In the genomic region with DNA sequence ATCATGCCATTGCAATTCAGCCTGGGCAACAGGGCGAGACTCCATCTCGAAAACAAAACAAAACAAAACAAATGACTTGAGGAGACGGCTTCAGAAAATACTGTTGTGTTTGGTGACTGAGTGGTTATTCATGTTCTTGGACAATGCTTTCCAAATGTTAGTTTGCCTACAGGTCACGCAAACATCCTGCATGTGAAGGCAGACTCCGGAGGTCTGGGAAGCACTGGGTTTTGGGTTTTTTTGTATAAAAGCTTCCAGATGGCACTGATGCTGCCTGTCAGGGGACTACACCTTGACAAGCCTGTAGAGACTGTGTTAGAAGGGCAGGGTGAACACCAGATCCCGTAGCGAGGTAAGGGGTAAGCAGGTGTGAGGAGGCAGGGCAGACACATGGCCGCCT, we compare ENCODE assay signal across 20 cellular contexts.
DNase-seq lines count a peak whose midpoint lies in the region; ATAC-seq, FAIRE-seq and TF ChIP-seq lines count a peak whose summit lies in the region.
"Had no signal": no experiment of that assay in that cellular context is flagged by ENCODE, and none has a peak within 500 bp of the region (broad histone marks: within the 10 kb centered on the region; RNA-seq: fewer than 3 reads in every experiment).

No MANE protein-coding gene starts in this region.

- H2AK5ac ChIP-seq in IMR-90 (ENCODE audit: low read depth, low read length) = peak overlapping the region; percentile 87; the same call in 1 of the 2 replicates

- no peaks in the 10 kb centered on the region for H4K20me1 ChIP-seq in IMR-90 (ENCODE audit: insufficient read depth, low read length)
- H4K20me1 ChIP-seq in endothelial cell of umbilical vein (replicated peaks; ENCODE audit: control insufficient read depth, extremely low read depth, insufficient read depth, low read length) = no peaks in the 10 kb centered on the region
- H4K20me1 ChIP-seq: BLaER1 had no signal

- dilution Hi-C loops in IMR-90 (cut with HindIII; ENCODE audit: low sequenced_read_pairs, unreplicated experiment) = no loop called here
- dilution Hi-C loops in endothelial cell of umbilical vein (cut with MboI; ENCODE audit: extremely low pct_ligation_motif_present, low sequenced_read_pairs) = no loop called here

- no peak for TF ChIP-seq RAD21 in IMR-90 (IDR thresholded peaks at IDR 0.05; ENCODE audit: low read length)

- H3K27ac Mint-ChIP-seq in nephron progenitor cell (peak overlapping the region; percentile 64), glutamatergic neuron (ENCODE audit: unreplicated experiment) (no peak overlapping the region)
- H3K27ac Mint-ChIP-seq: activated B cell treated with CpG ODN at 0.5 μM for 24 hours; activated naive CD8-positive, alpha-beta T cell treated with anti-CD3 and anti-CD28 coated beads, Interleukin-2, amount 50 U/mL, for 24 hours; memory B cell had no signal

- H2BK15ac ChIP-seq in IMR-90 (ENCODE audit: low read depth, low read length) = peak overlapping the region; percentile 52; the same call in 2 of the 3 replicates

- peak overlapping the region; percentile 38; the same call in 1 of the 2 replicates for H3K23ac ChIP-seq in IMR-90 (ENCODE audit: low read depth, low read length)

- TF ChIP-seq CTCF in AG04450 (IDR thresholded peaks at IDR 0.05; ENCODE audit: low read depth, low read length) = no peak
- no peak for TF ChIP-seq CTCF in IMR-90 (conservative IDR thresholded peaks at IDR 0.05; ENCODE audit: low read depth, low read length)
- TF ChIP-seq CTCF in endothelial cell of umbilical vein (IDR thresholded peaks at IDR 0.05; ENCODE audit: extremely low read depth in 1 of 2, insufficient read depth in 1 of 2, low read depth in 1 of 2, low read length in 2 of 2) = no peak
- no peak for TF ChIP-seq CTCF in nephron progenitor cell (IDR thresholded peaks at IDR 0.05)
- no peak for TF ChIP-seq CTCF in glutamatergic neuron (IDR thresholded peaks at IDR 0.05; ENCODE audit: partially characterized antibody, unreplicated experiment)

- H3K4me3 Mint-ChIP-seq in nephron progenitor cell (no peak overlapping the region), glutamatergic neuron (ENCODE audit: unreplicated experiment) (no peak overlapping the region)
- H3K4me3 Mint-ChIP-seq: activated B cell treated with CpG ODN at 0.5 μM for 24 hours; activated naive CD8-positive, alpha-beta T cell treated with anti-CD3 and anti-CD28 coated beads, Interleukin-2, amount 50 U/mL, for 24 hours; memory B cell had no signal

- H3K9me1 ChIP-seq in IMR-90 (ENCODE audit: insufficient read depth, low read length) = peaks cover 3% of the 10 kb centered on the region; the same call in 1 of the 2 replicates
- no peaks in the 10 kb centered on the region for H3K9me1 ChIP-seq in endothelial cell of umbilical vein (replicated peaks; ENCODE audit: control insufficient read depth, extremely low read depth, insufficient read depth, low read length)

- FAIRE-seq in endothelial cell of umbilical vein (lab: Jason Lieb, UNC) = no peak
- FAIRE-seq: GM12892 had no signal

- peak overlapping the region; percentile 88 for H4K91ac ChIP-seq in IMR-90 (ENCODE audit: insufficient read depth, low read depth, low read length)

- peak overlapping the region; percentile 65 for H3K27ac ChIP-seq in AG04450 (ENCODE audit: low read depth, low read length)
- H3K27ac ChIP-seq in IMR-90 (ENCODE audit: insufficient read depth, low read length) = peak overlapping the region; percentile 36; the same call in 1 of the 2 replicates
- H3K27ac ChIP-seq in endothelial cell of umbilical vein (ENCODE audit: insufficient read depth, low read depth, low read length) = peak overlapping the region; percentile 57
- H3K27ac ChIP-seq: BLaER1, upper lobe of right lung had no signal

- H3K18ac ChIP-seq in IMR-90 (ENCODE audit: low read depth, low read length) = peak overlapping the region; percentile 77

- H3K9me3 ChIP-seq in AG04450 (ENCODE audit: control insufficient read depth, insufficient read depth, low read length) (peaks cover 21% of the 10 kb centered on the region; the same call in 1 of the 2 replicates), IMR-90 (ENCODE audit: control insufficient read depth, insufficient read depth, low read length) (no peaks in the 10 kb centered on the region), endothelial cell of umbilical vein (replicated peaks; ENCODE audit: control insufficient read depth, insufficient read depth, low read length) (no peaks in the 10 kb centered on the region)
- H3K9me3 ChIP-seq: BLaER1, upper lobe of right lung had no signal

- H3K27me3 Mint-ChIP-seq in nephron progenitor cell (ENCODE audit: low read depth, poor library complexity) (peaks cover 7% of the 10 kb centered on the region), glutamatergic neuron (ENCODE audit: unreplicated experiment) (peaks cover 10% of the 10 kb centered on the region)
- H3K27me3 Mint-ChIP-seq: activated B cell treated with CpG ODN at 0.5 μM for 24 hours; activated naive CD8-positive, alpha-beta T cell treated with anti-CD3 and anti-CD28 coated beads, Interleukin-2, amount 50 U/mL, for 24 hours had no signal

- H3K27me3 ChIP-seq in AG04450 (ENCODE audit: control insufficient read depth, insufficient read depth, low read length) (no peaks in the 10 kb centered on the region), IMR-90 (ENCODE audit: control insufficient read depth, insufficient read depth, low read length) (no peaks in the 10 kb centered on the region), endothelial cell of umbilical vein (ENCODE audit: control insufficient read depth in 2 of 2, insufficient read depth in 2 of 2, low read length in 2 of 2) (no peaks in the 10 kb centered on the region)
- H3K27me3 ChIP-seq: BLaER1, upper lobe of right lung had no signal

- no peak overlapping the region for H3K56ac ChIP-seq in IMR-90 (ENCODE audit: extremely low read depth, insufficient read depth, low read length)

- no peak for ATAC-seq in IMR-90 (ENCODE audit: low read depth)
- no peak for ATAC-seq in HG03460 (IDR thresholded peaks at IDR 0.05; ENCODE audit: unreplicated experiment)
- ATAC-seq: activated naive CD8-positive, alpha-beta T cell treated with anti-CD3 and anti-CD28 coated beads, Interleukin-2, amount 50 U/mL, for 24 hours; upper lobe of right lung had no signal

- H3K4me1 ChIP-seq in IMR-90 (ENCODE audit: control insufficient read depth, insufficient read depth, low read length) (peaks cover 16% of the 10 kb centered on the region), endothelial cell of umbilical vein (ENCODE audit: control insufficient read depth, extremely low read depth, insufficient read depth, low read length) (no peaks in the 10 kb centered on the region)
- H3K4me1 ChIP-seq: BLaER1, upper lobe of right lung had no signal

- no peaks in the 10 kb centered on the region for H3K36me3 ChIP-seq in IMR-90 (ENCODE audit: control insufficient read depth, insufficient read depth, low read length)
- H3K36me3 ChIP-seq in endothelial cell of umbilical vein (ENCODE audit: control insufficient read depth in 2 of 2, extremely low read depth in 1 of 2, insufficient read depth in 2 of 2, low read length in 2 of 2) = no peaks in the 10 kb centered on the region
- H3K36me3 ChIP-seq: BLaER1, upper lobe of right lung had no signal

- CTCF ChIA-PET in AG04450 (lab: Charles Lee) (no interaction called here), IMR-90 (lab: Yijun Ruan, JAX) (no interaction called here), endothelial cell of umbilical vein (lab: Charles Lee) (no interaction called here)

- peak overlapping the region; percentile 87 for H2BK120ac ChIP-seq in IMR-90 (ENCODE audit: low read depth, low read length)

- in situ Hi-C loops in IMR-90 (cut with MboI; ENCODE audit: low sequenced_read_pairs) = no loop called here

- H3K14ac ChIP-seq in IMR-90 (replicated peaks; ENCODE audit: low read depth, low read length) = 0 out of 2 replicates have a peak overlapping the region, but pooled peaks have one; percentile 81

- POLR2A ChIA-PET in AG04450 (lab: Yijun Ruan, JAX) (no interaction called here), IMR-90 (lab: Charles Lee; ENCODE audit: unreplicated experiment) (no interaction called here), endothelial cell of umbilical vein (lab: Charles Lee) (no interaction called here)

- H4K8ac ChIP-seq in IMR-90 (ENCODE audit: low read depth in 2 of 2, low read length in 2 of 2) = peak overlapping the region; percentile 82 to 89; a peak in 3 of 4 replicates

- no peaks in the 10 kb centered on the region for H3K36me3 Mint-ChIP-seq in nephron progenitor cell (ENCODE audit: low read depth)
- H3K36me3 Mint-ChIP-seq in glutamatergic neuron (ENCODE audit: unreplicated experiment) = peaks cover 3% of the 10 kb centered on the region
- H3K36me3 Mint-ChIP-seq: memory B cell had no signal

- H3K79me2 ChIP-seq in endothelial cell of umbilical vein (ENCODE audit: control insufficient read depth, insufficient read depth, low read length) = no peaks in the 10 kb centered on the region

- peak overlapping the region; percentile 80; the same call in 1 of the 2 replicates for H4K5ac ChIP-seq in IMR-90 (ENCODE audit: low read depth, low read length)

- H3K4me1 Mint-ChIP-seq in nephron progenitor cell (peaks cover 25% of the 10 kb centered on the region), glutamatergic neuron (ENCODE audit: low read depth, unreplicated experiment) (peaks cover 5% of the 10 kb centered on the region)
- H3K4me1 Mint-ChIP-seq: activated B cell treated with CpG ODN at 0.5 μM for 24 hours; activated naive CD8-positive, alpha-beta T cell treated with anti-CD3 and anti-CD28 coated beads, Interleukin-2, amount 50 U/mL, for 24 hours; memory B cell had no signal

- peak overlapping the region; percentile 15 for H2AFZ ChIP-seq in IMR-90 (replicated peaks; ENCODE audit: low read length, poor library complexity)
- H2AFZ ChIP-seq in endothelial cell of umbilical vein (ENCODE audit: low read depth, low read length) = no peak overlapping the region

- H3K4me3 ChIP-seq in AG04450 (ENCODE audit: low read depth, low read length) (no peak overlapping the region), IMR-90 (ENCODE audit: insufficient read depth, low read depth, low read length) (no peak overlapping the region), endothelial cell of umbilical vein (replicated peaks in 1 of 3; ENCODE audit: insufficient read depth in 1 of 3, low read depth in 1 of 3, low read length in 3 of 3) (no peak overlapping the region)
- H3K4me3 ChIP-seq: BLaER1, upper lobe of right lung had no signal

- H3K9ac ChIP-seq in IMR-90 (ENCODE audit: low read depth, low read length) (no peak overlapping the region), endothelial cell of umbilical vein (replicated peaks; ENCODE audit: extremely low read depth, insufficient read depth, low read length) (no peak overlapping the region)
- H3K9ac ChIP-seq: BLaER1 had no signal

- H3K4me2 ChIP-seq in IMR-90 (ENCODE audit: low read depth, low read length) (no peak overlapping the region), endothelial cell of umbilical vein (ENCODE audit: insufficient read depth, low read length) (no peak overlapping the region)
- H3K4me2 ChIP-seq: BLaER1 had no signal

- BruUV-seq in IMR-90 (replicated peaks; lab: Mats Ljungman, UMichigan) (no TSS peak), endothelial cell of umbilical vein (replicated peaks; lab: Mats Ljungman, UMichigan) (no TSS peak)

- peak overlapping the region; percentile 92 for H2BK20ac ChIP-seq in IMR-90 (ENCODE audit: low read depth, low read length)

- peak overlapping the region; percentile 74 for H2BK5ac ChIP-seq in IMR-90 (ENCODE audit: low read depth, low read length, poor library complexity, severe bottlenecking)

- DNase-seq in AG04450 (ENCODE audit: low read depth, low spot score) = no peak
- DNase-seq in IMR-90 = peak; percentile 22
- no peak for DNase-seq in endothelial cell of umbilical vein (ENCODE audit: low read depth, low spot score)
- DNase-seq in nephron progenitor cell = no peak
- no peak for DNase-seq in NCI-H146 (lab: John Stamatoyannopoulos, UW)
- no peak for DNase-seq in glutamatergic neuron
- DNase-seq in DMS53 treated with DMSO at 0.1 percent for 48 hours (lab: John Stamatoyannopoulos, UW; ENCODE audit: unreplicated experiment) = no peak
- DNase-seq: activated B cell treated with CpG ODN at 0.5 μM for 24 hours; activated naive CD8-positive, alpha-beta T cell treated with anti-CD3 and anti-CD28 coated beads, Interleukin-2, amount 50 U/mL, for 24 hours; activated T-cell treated with anti-CD3 and anti-CD28 coated beads for 4 hours; DMS79 treated with DMSO at 0.1 percent for 48 hours; hippocampal formation; NCI-H2107; NK-92 treated with Interleukin-12 subunit alpha and Interleukin-12 subunit beta, amount 100 ng/mL, for 24 hours; nucleus accumbens; upper lobe of right lung had no signal

- TF ChIP-seq POLR2A in IMR-90 (IDR thresholded peaks at IDR 0.05; ENCODE audit: low read depth, low read length) = no peak
- no peak for TF ChIP-seq POLR2A in endothelial cell of umbilical vein (IDR thresholded peaks at IDR 0.05; ENCODE audit: low read depth, low read length)

- intact Hi-C loops in IMR-90 (cut with micrococcal nuclease) (no loop called here), endothelial cell of umbilical vein (cut with micrococcal nuclease) (no loop called here)

- WGBS in IMR-90 (ENCODE audit: extremely low coverage in 2 of 2, insufficient read length in 1 of 2), 2 experiments = 92% methylated on average over 3 of the region's 8 CpGs; no CpG with 5 or more reads in 1 of the 2 experiments

- H3K9me3 Mint-ChIP-seq in nephron progenitor cell (no peaks in the 10 kb centered on the region), glutamatergic neuron (ENCODE audit: unreplicated experiment) (peaks cover 3% of the 10 kb centered on the region)
- H3K9me3 Mint-ChIP-seq: activated B cell treated with CpG ODN at 0.5 μM for 24 hours; activated naive CD8-positive, alpha-beta T cell treated with anti-CD3 and anti-CD28 coated beads, Interleukin-2, amount 50 U/mL, for 24 hours; memory B cell had no signal

- H3K79me1 ChIP-seq in IMR-90 (ENCODE audit: low read depth in 1 of 2, low read length in 2 of 2) = peaks cover 10 to 36% of the 10 kb centered on the region in 2 experiments; a peak in 3 of 4 replicates

- no peak overlapping the region for H2AK9ac ChIP-seq in IMR-90 (replicated peaks; ENCODE audit: low read depth, low read length, poor library complexity)

- peak overlapping the region; percentile 90 for H3K4ac ChIP-seq in IMR-90 (ENCODE audit: low read depth, low read length)
